1 cellular context compared by ENCODE assay signal in genomic region chr14:22553445-22553844, GRCh38.
TF ChIP-seq lines count a peak whose summit lies in the region.

No MANE protein-coding gene starts in this region.

TF ChIP-seq in HepG2, 621 proteins besides CTCF, POLR2A, EP300 and RAD21:
- TF ChIP-seq MYC (CRISPR knock-in tag; IDR thresholded peaks at IDR 0.05; ENCODE audit: borderline replicate concordance) (no peak), NONO (IDR thresholded peaks at IDR 0.05) (no peak), NONO (CRISPR knock-in tag; conservative IDR thresholded peaks at IDR 0.05) (no peak)
